Comparison of ENCODE assay signal across 1 cellular context in genomic region chr2:9205963-9206948, GRCh38.
TF ChIP-seq lines count a peak whose summit lies in the region.

Gene ASAP2 (plus strand): TSS chr2:9206812. CDS start chr2:9207105, 293 bp downstream.

TF ChIP-seq in HepG2, 621 proteins besides CTCF, POLR2A, EP300 and RAD21 (continued from another document and continues in another):
- TF ChIP-seq ZBTB2 (CRISPR knock-in tag; IDR thresholded peaks at IDR 0.05; ENCODE audit: low read depth) (peak; percentile 85), ETV6 (CRISPR knock-in tag; conservative IDR thresholded peaks at IDR 0.05) (peak; percentile 10; the same call in 1 of the 2 replicates), SOX13 (IDR thresholded peaks at IDR 0.05) (no peak), SOX13 (CRISPR knock-in tag; conservative IDR thresholded peaks at IDR 0.05 in 1 of 2, IDR thresholded peaks at IDR 0.05 in 1 of 2) (peak in 1 of 2 experiments; percentile 60; a peak in 1 of 4 replicates), DBP (CRISPR knock-in tag; IDR thresholded peaks at IDR 0.05; ENCODE audit: not compliant biosample characterization) (no peak), ERF (CRISPR knock-in tag; IDR thresholded peaks at IDR 0.05) (0 out of 2 replicates have a peak, but pooled peaks have one; percentile 41), ARNT2 (CRISPR knock-in tag; IDR thresholded peaks at IDR 0.05; ENCODE audit: low read depth) (peak; percentile 60), KLF16 (CRISPR knock-in tag; IDR thresholded peaks at IDR 0.05) (peak in 1 of 2 experiments; percentile 70; a peak in 1 of 4 replicates), SMC3 (IDR thresholded peaks at IDR 0.05; ENCODE audit: low read length) (peak; percentile 49; the same call in 1 of the 2 replicates), ZNF780A (CRISPR knock-in tag; IDR thresholded peaks at IDR 0.05) (no peak), ZNF20 (CRISPR knock-in tag; IDR thresholded peaks at IDR 0.05) (no peak), SNAI1 (CRISPR knock-in tag; IDR thresholded peaks at IDR 0.05; ENCODE audit: borderline replicate concordance) (no peak), RBM39 (IDR thresholded peaks at IDR 0.05; ENCODE audit: low read depth, low read length, poor library complexity, severe bottlenecking) (peak; percentile 54), ONECUT2 (CRISPR knock-in tag; IDR thresholded peaks at IDR 0.05) (no peak), BHLHE40 (IDR thresholded peaks at IDR 0.05; ENCODE audit: low read length) (no peak), HDAC2 (CRISPR knock-in tag; IDR thresholded peaks at IDR 0.05) (0 out of 2 replicates have a peak, but pooled peaks have one; percentile 37), SALL2 (CRISPR knock-in tag; IDR thresholded peaks at IDR 0.05) (peak; percentile 21; the same call in 1 of the 2 replicates), ZNF766 (CRISPR knock-in tag; IDR thresholded peaks at IDR 0.05; ENCODE audit: borderline replicate concordance) (no peak), ZNF556 (CRISPR knock-in tag; IDR thresholded peaks at IDR 0.05; ENCODE audit: borderline replicate concordance) (no peak), BRD4 (CRISPR knock-in tag; IDR thresholded peaks at IDR 0.05) (0 out of 2 replicates have a peak, but pooled peaks have one; percentile 43), DMAP1 (CRISPR knock-in tag; IDR thresholded peaks at IDR 0.05) (peak; percentile 41; the same call in 1 of the 2 replicates), EED (CRISPR knock-in tag; IDR thresholded peaks at IDR 0.05) (0 out of 2 replicates have a peak, but pooled peaks have one; percentile 28), FOXK1 (CRISPR knock-in tag; IDR thresholded peaks at IDR 0.05; ENCODE audit: borderline replicate concordance, low read depth) (peak; percentile 27; the same call in 1 of the 2 replicates), AKAP8 (CRISPR knock-in tag; IDR thresholded peaks at IDR 0.05) (0 out of 2 replicates have a peak, but pooled peaks have one; percentile 59), FIP1L1 (IDR thresholded peaks at IDR 0.05; ENCODE audit: borderline replicate concordance, insufficient read depth, low read depth, low read length) (no peak), ZNF619 (CRISPR knock-in tag; IDR thresholded peaks at IDR 0.05) (no peak), ZNF121 (CRISPR knock-in tag; IDR thresholded peaks at IDR 0.05) (no peak), ZEB1 (IDR thresholded peaks at IDR 0.05; ENCODE audit: insufficient replicate concordance, low read depth) (no peak), HOXA9 (CRISPR knock-in tag; IDR thresholded peaks at IDR 0.05; ENCODE audit: borderline replicate concordance) (no peak), ZNF574 (CRISPR knock-in tag; IDR thresholded peaks at IDR 0.05) (peak; percentile 64), ZBTB8A (CRISPR knock-in tag; IDR thresholded peaks at IDR 0.05; ENCODE audit: borderline replicate concordance, low read depth) (no peak; the same call in 1 of the 2 replicates), ELF4 (CRISPR knock-in tag; IDR thresholded peaks at IDR 0.05; ENCODE audit: borderline replicate concordance) (no peak), BATF2 (CRISPR knock-in tag; IDR thresholded peaks at IDR 0.05) (0 out of 2 replicates have a peak, but pooled peaks have one; percentile 37), GFI1 (CRISPR knock-in tag; IDR thresholded peaks at IDR 0.05; ENCODE audit: borderline replicate concordance) (no peak), PATZ1 (CRISPR knock-in tag; IDR thresholded peaks at IDR 0.05) (peak; percentile 83), HINFP (CRISPR knock-in tag; IDR thresholded peaks at IDR 0.05; ENCODE audit: low read depth) (no peak), ATF7-NPFF (CRISPR knock-in tag; IDR thresholded peaks at IDR 0.05; ENCODE audit: low read depth) (peak; percentile 58; the same call in 1 of the 2 replicates), PCBP2 (optimal IDR thresholded peaks at IDR 0.05; ENCODE audit: low read depth, low read length, poor library complexity, severe bottlenecking) (no peak), ZNF496 (CRISPR knock-in tag; IDR thresholded peaks at IDR 0.05; ENCODE audit: insufficient replicate concordance) (no peak), CREBL2 (CRISPR knock-in tag; IDR thresholded peaks at IDR 0.05; ENCODE audit: borderline replicate concordance) (0 out of 2 replicates have a peak, but pooled peaks have one; percentile 25), NONO (IDR thresholded peaks at IDR 0.05) (no peak), NONO (CRISPR knock-in tag; conservative IDR thresholded peaks at IDR 0.05) (peak; percentile 73; the same call in 1 of the 2 replicates)
- TF ChIP-seq, protein P1, sequence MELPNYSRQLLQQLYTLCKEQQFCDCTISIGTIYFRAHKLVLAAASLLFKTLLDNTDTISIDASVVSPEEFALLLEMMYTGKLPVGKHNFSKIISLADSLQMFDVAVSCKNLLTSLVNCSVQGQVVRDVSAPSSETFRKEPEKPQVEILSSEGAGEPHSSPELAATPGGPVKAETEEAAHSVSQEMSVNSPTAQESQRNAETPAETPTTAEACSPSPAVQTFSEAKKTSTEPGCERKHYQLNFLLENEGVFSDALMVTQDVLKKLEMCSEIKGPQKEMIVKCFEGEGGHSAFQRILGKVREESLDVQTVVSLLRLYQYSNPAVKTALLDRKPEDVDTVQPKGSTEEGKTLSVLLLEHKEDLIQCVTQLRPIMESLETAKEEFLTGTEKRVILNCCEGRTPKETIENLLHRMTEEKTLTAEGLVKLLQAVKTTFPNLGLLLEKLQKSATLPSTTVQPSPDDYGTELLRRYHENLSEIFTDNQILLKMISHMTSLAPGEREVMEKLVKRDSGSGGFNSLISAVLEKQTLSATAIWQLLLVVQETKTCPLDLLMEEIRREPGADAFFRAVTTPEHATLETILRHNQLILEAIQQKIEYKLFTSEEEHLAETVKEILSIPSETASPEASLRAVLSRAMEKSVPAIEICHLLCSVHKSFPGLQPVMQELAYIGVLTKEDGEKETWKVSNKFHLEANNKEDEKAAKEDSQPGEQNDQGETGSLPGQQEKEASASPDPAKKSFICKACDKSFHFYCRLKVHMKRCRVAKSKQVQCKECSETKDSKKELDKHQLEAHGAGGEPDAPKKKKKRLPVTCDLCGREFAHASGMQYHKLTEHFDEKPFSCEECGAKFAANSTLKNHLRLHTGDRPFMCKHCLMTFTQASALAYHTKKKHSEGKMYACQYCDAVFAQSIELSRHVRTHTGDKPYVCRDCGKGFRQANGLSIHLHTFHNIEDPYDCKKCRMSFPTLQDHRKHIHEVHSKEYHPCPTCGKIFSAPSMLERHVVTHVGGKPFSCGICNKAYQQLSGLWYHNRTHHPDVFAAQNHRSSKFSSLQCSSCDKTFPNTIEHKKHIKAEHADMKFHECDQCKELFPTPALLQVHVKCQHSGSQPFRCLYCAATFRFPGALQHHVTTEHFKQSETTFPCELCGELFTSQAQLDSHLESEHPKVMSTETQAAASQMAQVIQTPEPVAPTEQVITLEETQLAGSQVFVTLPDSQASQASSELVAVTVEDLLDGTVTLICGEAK (IDR thresholded peaks at IDR 0.05) = no peak
- TF ChIP-seq, protein P1 (CRISPR knock-in tag; IDR thresholded peaks at IDR 0.05) = no peak
- TF ChIP-seq, protein P2, sequence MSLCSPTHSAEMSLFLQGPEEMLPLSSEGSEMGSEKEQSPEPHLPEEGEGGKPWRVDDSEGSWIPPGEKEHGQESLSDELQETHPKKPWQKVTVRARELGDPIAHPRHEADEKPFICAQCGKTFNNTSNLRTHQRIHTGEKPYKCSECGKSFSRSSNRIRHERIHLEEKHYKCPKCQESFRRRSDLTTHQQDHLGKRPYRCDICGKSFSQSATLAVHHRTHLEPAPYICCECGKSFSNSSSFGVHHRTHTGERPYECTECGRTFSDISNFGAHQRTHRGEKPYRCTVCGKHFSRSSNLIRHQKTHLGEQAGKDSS (CRISPR knock-in tag; IDR thresholded peaks at IDR 0.05; ENCODE audit: borderline replicate concordance, low read depth) = peak; percentile 87; the same call in 1 of the 2 replicates
